ENCODE assay signal across 8 cellular contexts in the genomic region with DNA sequence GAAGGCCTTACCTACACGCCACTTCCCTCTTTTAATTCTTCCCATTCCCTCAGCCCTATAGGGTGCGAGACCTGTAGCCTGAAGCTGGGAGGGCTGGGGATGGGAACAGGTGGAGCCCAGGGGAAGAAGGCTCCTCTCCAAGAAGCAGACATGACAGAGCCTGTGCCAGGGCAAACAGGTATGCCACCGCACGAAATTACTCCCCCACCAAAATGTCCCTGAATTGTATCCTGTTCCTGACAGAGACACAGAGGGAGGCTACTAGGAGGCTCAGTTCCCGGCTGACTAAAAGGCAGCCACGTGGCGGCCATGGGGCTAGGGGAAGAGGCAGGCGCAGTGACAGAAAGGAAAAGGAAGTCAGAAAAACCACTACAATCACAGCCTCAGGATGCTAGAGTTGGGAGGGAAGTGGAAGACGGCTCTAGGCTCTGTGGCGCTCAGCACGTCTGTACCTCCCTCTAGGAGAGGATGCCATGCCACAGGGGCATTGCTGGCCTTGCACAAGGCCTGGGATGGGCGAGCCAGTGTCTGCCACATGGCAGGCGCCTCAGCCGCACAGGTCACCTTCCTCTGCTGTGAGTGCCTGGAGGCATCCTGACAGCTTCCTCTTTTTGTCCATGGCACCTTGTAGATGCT. TPM values are rescaled to one million over a fixed set of nuclear protein-coding genes. Genes with fewer than 3 reads are reported as not detected.
A peak's percentile ranks its signal among the peaks of the same experiment; 100 is the strongest.
DNase-seq lines count a peak whose midpoint lies in the region; ATAC-seq lines count a peak whose summit lies in the region.
"Had no signal": no experiment of that assay in that cellular context is flagged by ENCODE, and none has a peak within 500 bp of the region (broad histone marks: within the 10 kb centered on the region; RNA-seq: fewer than 3 reads in every experiment).

No MANE protein-coding gene starts in this region.

- no peaks in the 10 kb centered on the region for H3K27me3 Mint-ChIP-seq in activated T-cell treated with anti-CD3 and anti-CD28 coated beads, Interleukin-2, amount 50 U/mL, for 4 hours (ENCODE audit: low read depth)

- WGBS in GM23248 (ENCODE audit: low coverage in 1 of 2, low lambda C conversion rate in 2 of 2, missing lambda C conversion rate in 2 of 2), 2 experiments, result 88% methylated on average over 14 of the region's 14 CpGs

- H3K36me3 ChIP-seq in GM23248 (ENCODE audit: low read depth), result no peaks in the 10 kb centered on the region

- H3K36me3 Mint-ChIP-seq in activated T-cell treated with anti-CD3 and anti-CD28 coated beads, Interleukin-2, amount 50 U/mL, for 4 hours (ENCODE audit: insufficient read depth), result peaks cover 3% of the 10 kb centered on the region

- H3K79me2 ChIP-seq in GM23248 (ENCODE audit: insufficient read depth), result no peaks in the 10 kb centered on the region

- no peak overlapping the region for H3K4me3 ChIP-seq in GM23248

- no peak overlapping the region for H3K9ac ChIP-seq in GM23248

- H3K27me3 ChIP-seq in GM23248 (replicated peaks; ENCODE audit: insufficient read depth), result no peaks in the 10 kb centered on the region

- in situ Hi-C loops in GM23248 (cut with MboI), result no loop called here

- H3K4me1 ChIP-seq in GM23248 (ENCODE audit: insufficient read depth), result peaks cover 20% of the 10 kb centered on the region

- H3F3A ChIP-seq in GM23248 (ENCODE audit: insufficient read depth), result 0 out of 2 replicates have a peak, but pooled peaks cover 11% of the 10 kb centered on the region

- H3K4me1 Mint-ChIP-seq in activated T-cell treated with anti-CD3 and anti-CD28 coated beads, Interleukin-2, amount 50 U/mL, for 4 hours (ENCODE audit: low read depth), result peaks cover 41% of the 10 kb centered on the region

- H3K9me3 Mint-ChIP-seq in activated T-cell treated with anti-CD3 and anti-CD28 coated beads, Interleukin-2, amount 50 U/mL, for 4 hours, result no peaks in the 10 kb centered on the region

- peak; percentile 19 to 41 for ATAC-seq in activated T-cell treated with anti-CD3 and anti-CD28 coated beads, Interleukin-2, amount 50 U/mL, for 4 hours
- no peak for ATAC-seq in left cardiac atrium
- no peak for ATAC-seq in GM18511 (IDR thresholded peaks at IDR 0.05; ENCODE audit: unreplicated experiment)

- no peak overlapping the region for H2AFZ ChIP-seq in GM23248

- no peaks in the 10 kb centered on the region for H3K9me3 ChIP-seq in GM23248 (ENCODE audit: low read depth)

- no peaks in the 10 kb centered on the region for H3K9me2 ChIP-seq in GM23248 (ENCODE audit: insufficient read depth)

- H3K27ac ChIP-seq in temporal lobe (ENCODE audit: low read depth, low read length), result peak overlapping the region; percentile 99
- H3K27ac ChIP-seq in GM23248, result no peak overlapping the region

- DNase-seq in NCI-H69 (lab: John Stamatoyannopoulos, UW) (peak; percentile 16), left cardiac atrium (peak; percentile 54), NCI-H526 treated with DMSO at 0.1 percent for 48 hours (lab: John Stamatoyannopoulos, UW) (no peak), GM23248 (no peak)
- peak; percentile 32 for DNase-seq in activated T-cell treated with anti-CD3 and anti-CD28 coated beads, Interleukin-2, amount 50 U/mL, for 4 hours

- no peaks in the 10 kb centered on the region for H4K20me1 ChIP-seq in GM23248 (ENCODE audit: insufficient read depth)

- H3K4me3 Mint-ChIP-seq in activated T-cell treated with anti-CD3 and anti-CD28 coated beads, Interleukin-2, amount 50 U/mL, for 4 hours, result peak overlapping the region; percentile 48

- H3K4me2 ChIP-seq in GM23248 (ENCODE audit: unreplicated experiment), result no peak overlapping the region

- intact Hi-C loops in left cardiac atrium (cut with DNase I), result loop anchor here in 1 of 2 donors (10.0 kb wide), 1 partner anchor 67 kb away; a partner anchor contains a TSS

RNA-seq across cellular contexts. Expression of a gene that starts 27.7 kb away (rescaled TPM):
- 10 to 100 TPM in 2 of 3 donors, 1 to 10 TPM in 1; 7.6 to 15.4 (median 10.8) TPM for total RNA-seq in activated T-cell treated with anti-CD3 and anti-CD28 coated beads, Interleukin-2, amount 50 U/mL, for 4 hours
- total RNA-seq in left cardiac atrium (10 to 100 TPM; 33.3 to 34.6 TPM), temporal lobe (2.7 TPM)
- total RNA-seq in GM23248 (2014; rRNA removed; shearing (Covaris generic)), result 5.7 and 10.0 TPM in 2 replicates
- polyA plus RNA-seq in GM23248 (2016; fragmentation: Nextera tagmentation; extraction: Ambion mirVana), result 5.5 and 6.4 TPM in 2 replicates

RNA-seq across cellular contexts. Expression of a gene that starts 39.5 kb away (rescaled TPM):
- under 1 TPM; 0.14 to 0.38 (median 0.24) TPM for total RNA-seq in activated T-cell treated with anti-CD3 and anti-CD28 coated beads, Interleukin-2, amount 50 U/mL, for 4 hours
- total RNA-seq in left cardiac atrium (not detected), temporal lobe (0.49 TPM)
- not detected in 2 replicates for total RNA-seq in GM23248 (2014; rRNA removed; shearing (Covaris generic))
- polyA plus RNA-seq in GM23248 (2016; fragmentation: Nextera tagmentation; extraction: Ambion mirVana), result not detected in 2 replicates
- total RNA-seq: H4 had no signal

Comparison
In these comparisons a context has a peak if more than half of its experiments do, and no peak if none do; other contexts are left out.
1. DNase-seq: peak in NCI-H69 (single experiment), activated T-cell treated with anti-CD3 and anti-CD28 coated beads, Interleukin-2, amount 50 U/mL, for 4 hours (single experiment) and left cardiac atrium (single experiment); none in NCI-H526 treated with DMSO at 0.1 percent for 48 hours (single experiment) and GM23248 (single experiment).
2. ATAC-seq: peak in activated T-cell treated with anti-CD3 and anti-CD28 coated beads, Interleukin-2, amount 50 U/mL, for 4 hours (2 of 2); none in left cardiac atrium (0 of 2) and GM18511 (single experiment).